Comparison of ENCODE assay signal across 31 cellular contexts in genomic region chrX:65194547-65194946, GRCh38.
"Had no signal": no experiment of that assay in that cellular context is flagged by ENCODE, and none has a peak within 500 bp of the region (broad histone marks: within the 10 kb centered on the region; RNA-seq: fewer than 3 reads in every experiment).

No MANE protein-coding gene starts in this region.

- H3K9me3 Mint-ChIP-seq: activated CD4-positive, alpha-beta T cell treated with anti-CD3 and anti-CD28 coated beads, Interleukin-2, amount 10 ng/mL, durations not matched to agents 7 days and 5 days; activated naive CD8-positive, alpha-beta T cell treated with anti-CD3 and anti-CD28 coated beads, Interleukin-2, amount 10 ng/mL, durations not matched to agents 7 days and 5 days; central memory CD8-positive, alpha-beta T cell; effector memory CD8-positive, alpha-beta T cell had no signal

- H3K27ac ChIP-seq: ascending aorta, epithelial cell of prostate, esophagus squamous epithelium, gastroesophageal sphincter had no signal

- DNase-seq: activated CD4-positive, alpha-beta memory T cell treated with anti-CD3 and anti-CD28 coated beads, Interleukin-2, amount 10 ng/mL, durations not matched to agents 7 days and 5 days; activated CD4-positive, alpha-beta T cell treated with anti-CD3 and anti-CD28 coated beads for 4 hours; activated CD4-positive, alpha-beta T cell treated with anti-CD3 and anti-CD28 coated beads, Interleukin-2, amount 10 ng/mL, durations not matched to agents 7 days and 5 days; activated CD4-positive, alpha-beta T cell treated with anti-CD3 and anti-CD28 coated beads, Interleukin-2, amount 50 U/mL, for 4 hours; activated CD4-positive, CD25-positive, alpha-beta regulatory T cell; activated CD4-positive, CD25-positive, alpha-beta regulatory T cell treated with anti-CD3 and anti-CD28 coated beads, Interleukin-2, amount 50 U/mL, for 72 hours; activated CD8-positive, alpha-beta memory T cell treated with anti-CD3 and anti-CD28 coated beads, Interleukin-2, amount 50 U/mL, for 48 hours; activated gamma-delta T cell; activated naive CD4-positive, alpha-beta T cell; activated naive CD4-positive, alpha-beta T cell treated with anti-CD3 and anti-CD28 coated beads, Interleukin-2, amount 10 ng/mL, durations not matched to agents 7 days and 5 days; activated naive CD8-positive, alpha-beta T cell treated with anti-CD3 and anti-CD28 coated beads, Interleukin-2, amount 10 ng/mL, durations not matched to agents 7 days and 5 days; activated T-cell treated with anti-CD3 and anti-CD28 coated beads for 4 hours; activated T-cell treated with anti-CD3 and anti-CD28 coated beads, Interleukin-2, amount 50 U/mL, for 24 hours; activated T-cell treated with anti-CD3 and anti-CD28 coated beads, Interleukin-2, amount 50 U/mL, for 72 hours; cortex of kidney; dermis blood vessel endothelial cell; effector CD4-positive, alpha-beta T cell; effector memory CD8-positive, alpha-beta T cell; esophagus squamous epithelium; foreskin melanocyte; T-helper 1 cell; T-helper 2 cell had no signal

- H3K27ac Mint-ChIP-seq: activated CD4-positive, alpha-beta memory T cell treated with anti-CD3 and anti-CD28 coated beads, Interleukin-2, amount 10 ng/mL, durations not matched to agents 7 days and 5 days; activated CD4-positive, alpha-beta T cell treated with anti-CD3 and anti-CD28 coated beads, Interleukin-2, amount 10 ng/mL, durations not matched to agents 7 days and 5 days; activated naive CD4-positive, alpha-beta T cell treated with anti-CD3 and anti-CD28 coated beads, Interleukin-2, amount 10 ng/mL, durations not matched to agents 7 days and 5 days; activated naive CD4-positive, alpha-beta T cell treated with anti-CD3 and anti-CD28 coated beads, Interleukin-2, amount 50 U/mL, for 72 hours; activated naive CD8-positive, alpha-beta T cell treated with anti-CD3 and anti-CD28 coated beads, Interleukin-2, amount 10 ng/mL, durations not matched to agents 7 days and 5 days; activated T-cell treated with anti-CD3 and anti-CD28 coated beads, Interleukin-2, amount 50 U/mL, for 24 hours; activated T-cell treated with anti-CD3 and anti-CD28 coated beads, Interleukin-2, amount 50 U/mL, for 72 hours; brain; effector memory CD8-positive, alpha-beta T cell had no signal

- H3K27me3 ChIP-seq: ascending aorta, esophagus squamous epithelium, gastroesophageal sphincter had no signal

- FAIRE-seq: bronchial epithelial cell, endometrium, endothelial cell of umbilical vein had no signal

- H3K4me3 Mint-ChIP-seq: activated CD4-positive, alpha-beta memory T cell treated with anti-CD3 and anti-CD28 coated beads, Interleukin-2, amount 10 ng/mL, durations not matched to agents 7 days and 5 days; activated CD4-positive, alpha-beta T cell treated with anti-CD3 and anti-CD28 coated beads, Interleukin-2, amount 10 ng/mL, durations not matched to agents 7 days and 5 days; activated naive CD4-positive, alpha-beta T cell treated with anti-CD3 and anti-CD28 coated beads, Interleukin-2, amount 10 ng/mL, durations not matched to agents 7 days and 5 days; activated naive CD8-positive, alpha-beta T cell treated with anti-CD3 and anti-CD28 coated beads, Interleukin-2, amount 10 ng/mL, durations not matched to agents 7 days and 5 days; activated T-cell treated with anti-CD3 and anti-CD28 coated beads, Interleukin-2, amount 50 U/mL, for 24 hours; activated T-cell treated with anti-CD3 and anti-CD28 coated beads, Interleukin-2, amount 50 U/mL, for 72 hours; brain; central memory CD8-positive, alpha-beta T cell; effector memory CD8-positive, alpha-beta T cell had no signal

- H3K4me3 ChIP-seq: ascending aorta, esophagus squamous epithelium, gastroesophageal sphincter had no signal

- H3K4me1 ChIP-seq: ascending aorta, esophagus squamous epithelium had no signal

- ATAC-seq: activated naive CD4-positive, alpha-beta T cell treated with anti-CD3 and anti-CD28 coated beads, Interleukin-2, amount 50 U/mL, for 72 hours; activated T-cell treated with anti-CD3 and anti-CD28 coated beads, Interleukin-2, amount 50 U/mL, for 72 hours; effector memory CD8-positive, alpha-beta T cell; gastroesophageal sphincter had no signal

- H3K36me3 Mint-ChIP-seq: activated naive CD4-positive, alpha-beta T cell treated with anti-CD3 and anti-CD28 coated beads, Interleukin-2, amount 10 ng/mL, durations not matched to agents 7 days and 5 days; activated naive CD8-positive, alpha-beta T cell treated with anti-CD3 and anti-CD28 coated beads, Interleukin-2, amount 10 ng/mL, durations not matched to agents 7 days and 5 days; brain had no signal

- H3K4me1 Mint-ChIP-seq: activated CD4-positive, alpha-beta memory T cell treated with anti-CD3 and anti-CD28 coated beads, Interleukin-2, amount 10 ng/mL, durations not matched to agents 7 days and 5 days; activated CD4-positive, alpha-beta T cell treated with anti-CD3 and anti-CD28 coated beads, Interleukin-2, amount 10 ng/mL, durations not matched to agents 7 days and 5 days; activated naive CD4-positive, alpha-beta T cell treated with anti-CD3 and anti-CD28 coated beads, Interleukin-2, amount 10 ng/mL, durations not matched to agents 7 days and 5 days; activated naive CD8-positive, alpha-beta T cell treated with anti-CD3 and anti-CD28 coated beads, Interleukin-2, amount 10 ng/mL, durations not matched to agents 7 days and 5 days had no signal

- H3K36me3 ChIP-seq: ascending aorta, esophagus squamous epithelium, gastroesophageal sphincter had no signal

- H3K9me3 ChIP-seq: esophagus squamous epithelium, gastroesophageal sphincter had no signal

- H3K27me3 Mint-ChIP-seq: activated CD4-positive, alpha-beta memory T cell treated with anti-CD3 and anti-CD28 coated beads, Interleukin-2, amount 10 ng/mL, durations not matched to agents 7 days and 5 days; activated CD4-positive, alpha-beta T cell treated with anti-CD3 and anti-CD28 coated beads, Interleukin-2, amount 10 ng/mL, durations not matched to agents 7 days and 5 days; activated naive CD4-positive, alpha-beta T cell treated with anti-CD3 and anti-CD28 coated beads, Interleukin-2, amount 10 ng/mL, durations not matched to agents 7 days and 5 days; activated naive CD8-positive, alpha-beta T cell treated with anti-CD3 and anti-CD28 coated beads, Interleukin-2, amount 10 ng/mL, durations not matched to agents 7 days and 5 days; brain; central memory CD8-positive, alpha-beta T cell; effector memory CD8-positive, alpha-beta T cell had no signal
